Comparison of ENCODE assay signal across 1 cellular context in genomic region chr3:107999215-107999775, GRCh38.
TF ChIP-seq lines count a peak whose summit lies in the region.

No MANE protein-coding gene starts in this region.

TF ChIP-seq in GM23338, 12 proteins besides CTCF, POLR2A, EP300 and RAD21 (continued from another document):
- TF ChIP-seq ZNF462 (CRISPR knock-in tag; IDR thresholded peaks at IDR 0.05) (no peak), NANOG (IDR thresholded peaks at IDR 0.05; ENCODE audit: borderline replicate concordance) (no peak), ETS1 (IDR thresholded peaks at IDR 0.05) (no peak), STAT1 (IDR thresholded peaks at IDR 0.05; ENCODE audit: unreplicated experiment) (no peak), ZNF331 (CRISPR knock-in tag; IDR thresholded peaks at IDR 0.05; ENCODE audit: low read depth) (no peak), ZNF114 (CRISPR knock-in tag; IDR thresholded peaks at IDR 0.05) (no peak), EZH2 (IDR thresholded peaks at IDR 0.05; ENCODE audit: low read depth, unreplicated experiment) (no peak), POLR2AphosphoS5 (IDR thresholded peaks at IDR 0.05; ENCODE audit: low read depth) (no peak), JUNB (IDR thresholded peaks at IDR 0.05; ENCODE audit: unreplicated experiment) (no peak)
